8 cellular contexts compared by ENCODE assay signal in genomic region chr3:194671900-194672808, GRCh38. TPM values are rescaled to one million over a fixed set of nuclear protein-coding genes. Genes with fewer than 3 reads are reported as not detected.
A peak's percentile ranks its signal among the peaks of the same experiment; 100 is the strongest.
DNase-seq lines count a peak whose midpoint lies in the region; ATAC-seq and TF ChIP-seq lines count a peak whose summit lies in the region.

Gene LSG1, minus strand, starts transcription at chr3:194672191. Its CDS starts 29 bp downstream, at chr3:194672162.

- DNase-seq in AG09319 (ENCODE audit: extremely low read depth, low read depth) (peak; percentile 90), NCI-H460 (ENCODE audit: extremely low read depth, low read depth) (peak; percentile 89), cerebellum (ENCODE audit: low spot score) (peak; percentile 89), islet precursor cell (peak; percentile 96)
- DNase-seq in activated CD4-positive, CD25-positive, alpha-beta regulatory T cell treated with anti-CD3 and anti-CD28 coated beads, Interleukin-2, amount 50 U/mL, for 72 hours = peak; percentile 84
- peak; percentile 79 to 92 (median 86) for DNase-seq in stimulated activated CD4-positive, alpha-beta T cell treated with anti-CD3 and anti-CD28 coated beads, Interleukin-12 subunit alpha, Interleukin-12 subunit beta, amount 100 ng/mL, for 48 hours (ENCODE audit: low read depth in 2 of 3, low spot score in 1 of 3)

- ATAC-seq in GM19035 (IDR thresholded peaks at IDR 0.05; ENCODE audit: unreplicated experiment) (peak; percentile 89), HG03354 (IDR thresholded peaks at IDR 0.05; ENCODE audit: poor library complexity, severe bottlenecking, unreplicated experiment) (peak; percentile 90)

- no peak for TF ChIP-seq CTCF in AG09319 (IDR thresholded peaks at IDR 0.05; ENCODE audit: low read depth, low read length)

RNA-seq across cellular contexts. Expression of gene LSG1, which starts in this region (rescaled TPM):
- 31.4 and 34.9 TPM in 2 replicates for total RNA-seq in NCI-H460 (2014; rRNA removed; shearing (Covaris generic))
- 52.6 and 92.4 TPM in 2 replicates for polyA plus RNA-seq in NCI-H460 (2014; cell fraction: nucleus; rRNA removed)
- total RNA-seq in cerebellum = 30.7 TPM

Comparison
In these comparisons a context has a peak if more than half of its experiments do, and no peak if none do; other contexts are left out.
1. Peak in every context shown above with its lines: DNase-seq and ATAC-seq.